2 cellular contexts compared by ENCODE assay signal in genomic region chr16:17433577-17433960, GRCh38.
A peak's percentile ranks its signal among the peaks of the same experiment; 100 is the strongest.
TF ChIP-seq lines count a peak whose summit lies in the region.

No MANE protein-coding gene starts in this region.

TF ChIP-seq in IMR-90, 13 proteins besides CTCF, POLR2A, EP300 and RAD21:
- no peak for TF ChIP-seq SMC3 (IDR thresholded peaks at IDR 0.05; ENCODE audit: low read depth, low read length)
- no peak for TF ChIP-seq RFX5 (IDR thresholded peaks at IDR 0.05; ENCODE audit: low read depth, low read length)
- no peak for TF ChIP-seq MAFK (IDR thresholded peaks at IDR 0.05; ENCODE audit: low read depth, low read length)
- no peak for TF ChIP-seq RCOR1 (IDR thresholded peaks at IDR 0.05; ENCODE audit: insufficient replicate concordance, low read length)
- TF ChIP-seq BHLHE40 (IDR thresholded peaks at IDR 0.05; ENCODE audit: low read depth, low read length): no peak
- TF ChIP-seq MXI1 (IDR thresholded peaks at IDR 0.05; ENCODE audit: borderline replicate concordance, low read depth, low read length): no peak
- no peak for TF ChIP-seq FOS (IDR thresholded peaks at IDR 0.05; ENCODE audit: low read depth, low read length)
- no peak for TF ChIP-seq MAZ (IDR thresholded peaks at IDR 0.05; ENCODE audit: borderline replicate concordance, low read depth, low read length)
- TF ChIP-seq CHD1 (IDR thresholded peaks at IDR 0.05; ENCODE audit: low read depth, low read length): no peak
TF ChIP-seq in IMR-90: peak in this region for 0.

TF ChIP-seq in H1, 55 proteins besides CTCF, POLR2A, EP300 and RAD21:
- TF ChIP-seq TEAD4 (IDR thresholded peaks at IDR 0.05; ENCODE audit: low read depth, low read length) (0 out of 2 replicates have a peak, but pooled peaks have one; percentile 16), NANOG (IDR thresholded peaks at IDR 0.05; ENCODE audit: insufficient read depth, low read depth, low read length, poor library complexity, severe bottlenecking) (peak; percentile 65), CREB1 (IDR thresholded peaks at IDR 0.05) (no peak), CHD7 (IDR thresholded peaks at IDR 0.05; ENCODE audit: insufficient replicate concordance, low read length) (peak; percentile 54)
TF ChIP-seq in H1: peak in this region for 3.
